Comparison of ENCODE assay signal across 9 cellular contexts in the genomic region with DNA sequence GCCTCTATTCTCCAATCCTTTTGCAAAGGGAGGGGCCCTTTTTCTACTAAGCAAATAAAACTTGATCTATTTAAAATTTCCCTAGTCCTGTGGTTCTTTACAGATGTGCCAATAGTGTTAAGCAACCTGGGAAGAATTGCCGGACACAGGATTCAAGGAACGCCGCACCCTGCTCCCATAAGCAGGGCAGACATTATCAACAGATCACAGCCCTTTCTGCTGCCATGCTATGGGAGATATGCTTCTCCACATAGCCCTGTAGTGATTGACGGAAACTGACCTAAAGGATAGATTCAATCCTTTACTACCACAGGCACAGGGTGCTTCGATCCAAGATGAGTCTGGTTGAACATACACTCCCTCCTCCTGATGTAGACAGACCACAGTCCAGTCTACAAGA.
DNase-seq lines count a peak whose midpoint lies in the region; ATAC-seq and TF ChIP-seq lines count a peak whose summit lies in the region.
"Had no signal": no experiment of that assay in that cellular context is flagged by ENCODE, and none has a peak within 500 bp of the region (broad histone marks: within the 10 kb centered on the region; RNA-seq: fewer than 3 reads in every experiment).

No MANE protein-coding gene starts in this region.

- no peak for TF ChIP-seq POLR2A in body of pancreas (IDR thresholded peaks at IDR 0.05)

- DNase-seq in left lobe of liver (ENCODE audit: low spot score) (no peak), body of pancreas (no peak), NCI-H69 (lab: John Stamatoyannopoulos, UW) (no peak), putamen (ENCODE audit: low spot score) (no peak)
- DNase-seq in central memory CD4-positive, alpha-beta T cell: no peak
- DNase-seq: IMR-90 had no signal

- no peaks in the 10 kb centered on the region for H3K27me3 ChIP-seq in body of pancreas

- 88 to 89% methylated on average over 5 of the region's 5 CpGs for WGBS in body of pancreas, 2 donors

- no peaks in the 10 kb centered on the region for H3K36me3 ChIP-seq in body of pancreas (replicated peaks in 1 of 2; ENCODE audit: insufficient read depth in 1 of 2, low read depth in 2 of 2)

- no peak overlapping the region for H3K27ac ChIP-seq in body of pancreas

- intact Hi-C loops in body of pancreas (cut with DNase I): no loop called here

- H3K4me3 ChIP-seq in body of pancreas: no peak overlapping the region

- TF ChIP-seq CTCF in body of pancreas (IDR thresholded peaks at IDR 0.05): no peak

- no peaks in the 10 kb centered on the region for H3K9me3 ChIP-seq in body of pancreas

- peak; percentile 30 for ATAC-seq in GM18909 (IDR thresholded peaks at IDR 0.05; ENCODE audit: poor library complexity, unreplicated experiment)
- peak; percentile 13 for ATAC-seq in GM21786 (IDR thresholded peaks at IDR 0.05; ENCODE audit: unreplicated experiment)
- ATAC-seq in HG03520 (IDR thresholded peaks at IDR 0.05; ENCODE audit: unreplicated experiment): peak; percentile 22
- ATAC-seq in left lobe of liver: peak; percentile 40
- ATAC-seq in body of pancreas: no peak

- H3K4me1 ChIP-seq in body of pancreas: no peaks in the 10 kb centered on the region
